25 cellular contexts compared by ENCODE assay signal in the genomic region with DNA sequence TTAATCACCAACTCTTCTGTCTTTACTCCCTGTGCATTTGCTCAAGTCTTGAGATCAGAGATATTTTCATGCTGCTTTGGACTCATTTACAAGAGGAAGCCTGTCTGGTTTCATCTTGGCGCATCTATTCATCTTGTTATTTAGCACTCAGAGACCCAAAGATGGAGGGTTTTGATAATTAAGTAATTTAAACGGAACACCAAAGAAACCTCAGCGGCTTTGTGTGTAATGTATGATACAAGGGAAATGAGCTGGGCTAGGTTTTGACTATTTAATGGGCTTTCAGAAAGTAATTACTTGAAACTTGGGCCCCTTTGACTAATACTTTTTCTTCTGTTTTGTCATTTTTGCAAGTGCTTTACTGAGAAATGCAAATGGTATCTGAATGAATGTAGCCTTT.
DNase-seq lines count a peak whose midpoint lies in the region; ATAC-seq and TF ChIP-seq lines count a peak whose summit lies in the region.
"Had no signal": no experiment of that assay in that cellular context is flagged by ENCODE, and none has a peak within 500 bp of the region (broad histone marks: within the 10 kb centered on the region; RNA-seq: fewer than 3 reads in every experiment).

No MANE protein-coding gene starts in this region.

- TF ChIP-seq POLR2A in vagina (IDR thresholded peaks at IDR 0.05) (no peak), tibial nerve (IDR thresholded peaks at IDR 0.05) (no peak)

- H3K9me3 Mint-ChIP-seq in activated naive CD4-positive, alpha-beta T cell treated with anti-CD3 and anti-CD28 coated beads for 36 hours, result no peaks in the 10 kb centered on the region
- H3K9me3 Mint-ChIP-seq in activated CD4-positive, alpha-beta memory T cell treated with anti-CD3 and anti-CD28 coated beads for 36 hours, result no peaks in the 10 kb centered on the region
- no peaks in the 10 kb centered on the region for H3K9me3 Mint-ChIP-seq in central memory CD8-positive, alpha-beta T cell
- H3K9me3 Mint-ChIP-seq: mesothelial cell of epicardium, naive B cell had no signal

- H3K9me3 ChIP-seq in vagina (no peaks in the 10 kb centered on the region), tibial nerve (no peaks in the 10 kb centered on the region)

- CTCF ChIA-PET in activated naive CD4-positive, alpha-beta T cell treated with anti-CD3 and anti-CD28 coated beads for 36 hours (lab: Charles Lee), result interaction anchor here (0.9 kb wide), 1 partner anchor 38 kb away, joined by 3 read pairs; no protein-coding TSS in a partner anchor
- CTCF ChIA-PET in activated CD4-positive, alpha-beta memory T cell treated with anti-CD3 and anti-CD28 coated beads for 36 hours (lab: Charles Lee), result interaction anchor here (1.7 to 3.1 kb wide), 4 partner anchors 63 to 315 kb away, joined by 3 to 14 read pairs (median 4); no protein-coding TSS in a partner anchor

- TF ChIP-seq CTCF in GM12865 (IDR thresholded peaks at IDR 0.05; ENCODE audit: insufficient read depth, low read depth, low read length, missing control alignments) (no peak), vagina (IDR thresholded peaks at IDR 0.05) (no peak), tibial nerve (IDR thresholded peaks at IDR 0.05) (no peak)

- H3K4me3 ChIP-seq in GM12865 (ENCODE audit: low read depth, low read length), result no peak overlapping the region
- H3K4me3 ChIP-seq in vagina, result no peak overlapping the region
- H3K4me3 ChIP-seq in tibial nerve, result no peak overlapping the region
- H3K4me3 ChIP-seq: coronary artery had no signal

- POLR2A ChIA-PET in activated CD4-positive, alpha-beta memory T cell treated with anti-CD3 and anti-CD28 coated beads for 36 hours (lab: Charles Lee), result interaction anchor here (1.0 to 1.5 kb wide), 2 partner anchors 22 to 321 kb away, joined by 3 to 4 read pairs; no protein-coding TSS in a partner anchor

- 61 to 71% methylated on average over 3 of the region's 3 CpGs for WGBS in tibial nerve, 2 donors

- intact Hi-C loops in activated naive CD4-positive, alpha-beta T cell treated with anti-CD3 and anti-CD28 coated beads for 36 hours (cut with micrococcal nuclease), result loop anchor here (1.0 to 5.0 kb wide), 5 partner anchors 12 to 967 kb away; no protein-coding TSS in a partner anchor
- intact Hi-C loops in activated CD4-positive, alpha-beta memory T cell treated with anti-CD3 and anti-CD28 coated beads for 36 hours (cut with micrococcal nuclease), result loop anchor here (1.0 to 5.0 kb wide), 6 partner anchors 39 to 662 kb away; no protein-coding TSS in a partner anchor
- intact Hi-C loops in vagina (cut with DNase I), result no loop called here

- no peak overlapping the region for H3K27ac ChIP-seq in vagina
- no peak overlapping the region for H3K27ac ChIP-seq in tibial nerve
- H3K27ac ChIP-seq: coronary artery, KMS-11 had no signal

- TF ChIP-seq EP300 in tibial nerve (IDR thresholded peaks at IDR 0.05), result no peak

- peak overlapping the region; percentile 46 for H3K27ac Mint-ChIP-seq in activated naive CD4-positive, alpha-beta T cell treated with anti-CD3 and anti-CD28 coated beads for 36 hours
- peak overlapping the region; percentile 68 for H3K27ac Mint-ChIP-seq in activated CD4-positive, alpha-beta memory T cell treated with anti-CD3 and anti-CD28 coated beads for 36 hours
- peak overlapping the region; percentile 61 for H3K27ac Mint-ChIP-seq in central memory CD8-positive, alpha-beta T cell (ENCODE audit: low read depth)
- H3K27ac Mint-ChIP-seq: mesothelial cell of epicardium had no signal

- peaks cover 23% of the 10 kb centered on the region for H3K4me1 Mint-ChIP-seq in activated naive CD4-positive, alpha-beta T cell treated with anti-CD3 and anti-CD28 coated beads for 36 hours (ENCODE audit: low read depth)
- peaks cover 43% of the 10 kb centered on the region for H3K4me1 Mint-ChIP-seq in activated CD4-positive, alpha-beta memory T cell treated with anti-CD3 and anti-CD28 coated beads for 36 hours (ENCODE audit: low read depth)
- peaks cover 53% of the 10 kb centered on the region for H3K4me1 Mint-ChIP-seq in central memory CD8-positive, alpha-beta T cell
- H3K4me1 Mint-ChIP-seq: naive B cell had no signal

- H3K4me3 Mint-ChIP-seq in activated naive CD4-positive, alpha-beta T cell treated with anti-CD3 and anti-CD28 coated beads for 36 hours, result no peak overlapping the region
- H3K4me3 Mint-ChIP-seq in activated CD4-positive, alpha-beta memory T cell treated with anti-CD3 and anti-CD28 coated beads for 36 hours, result no peak overlapping the region
- H3K4me3 Mint-ChIP-seq in central memory CD8-positive, alpha-beta T cell, result no peak overlapping the region
- H3K4me3 Mint-ChIP-seq: mesothelial cell of epicardium had no signal

- H3K4me1 ChIP-seq in vagina, result no peaks in the 10 kb centered on the region
- no peaks in the 10 kb centered on the region for H3K4me1 ChIP-seq in tibial nerve

- H3K27me3 Mint-ChIP-seq in activated naive CD4-positive, alpha-beta T cell treated with anti-CD3 and anti-CD28 coated beads for 36 hours (ENCODE audit: low read depth), result no peaks in the 10 kb centered on the region
- H3K27me3 Mint-ChIP-seq in activated CD4-positive, alpha-beta memory T cell treated with anti-CD3 and anti-CD28 coated beads for 36 hours, result no peaks in the 10 kb centered on the region
- no peaks in the 10 kb centered on the region for H3K27me3 Mint-ChIP-seq in central memory CD8-positive, alpha-beta T cell
- H3K27me3 Mint-ChIP-seq: naive B cell had no signal

- ATAC-seq in central memory CD8-positive, alpha-beta T cell (replicated peaks; ENCODE audit: extremely low read depth, poor library complexity, severe bottlenecking), result no peak
- ATAC-seq: esophagus mucosa had no signal

- DNase-seq in activated naive CD4-positive, alpha-beta T cell treated with anti-CD3 and anti-CD28 coated beads for 36 hours, result peak; percentile 13
- DNase-seq in activated naive CD4-positive, alpha-beta T cell (lab: John Stamatoyannopoulos, UW), result no peak
- DNase-seq in GM12865 (ENCODE audit: low read depth), result peak; percentile 5
- no peak for DNase-seq in activated CD4-positive, alpha-beta memory T cell treated with anti-CD3 and anti-CD28 coated beads for 36 hours
- no peak for DNase-seq in central memory CD8-positive, alpha-beta T cell (ENCODE audit: low spot score in 2 of 2)
- DNase-seq in vagina (ENCODE audit: extremely low spot score in 2 of 2), result no peak
- no peak for DNase-seq in NCI-H1048 (lab: John Stamatoyannopoulos, UW)
- no peak for DNase-seq in tibial nerve (ENCODE audit: low spot score in 2 of 2)
- DNase-seq: activated gamma-delta T cell treated with Interleukin-2 at 50 U/mL for 16 hours, aorta, COR-L47, DMS79, foreskin fibroblast, head of caudate nucleus, naive B cell, NCI-H1436, NCI-H345, NCI-H748 treated with DMSO at 0.1 percent for 48 hours, nucleus accumbens, SIG-M5, substantia nigra had no signal

- H3K27me3 ChIP-seq in vagina, result no peaks in the 10 kb centered on the region
- H3K27me3 ChIP-seq in tibial nerve, result no peaks in the 10 kb centered on the region

- H3K36me3 ChIP-seq in vagina (no peaks in the 10 kb centered on the region), tibial nerve (no peaks in the 10 kb centered on the region)

- H3K36me3 Mint-ChIP-seq in activated naive CD4-positive, alpha-beta T cell treated with anti-CD3 and anti-CD28 coated beads for 36 hours (ENCODE audit: low read depth), result peaks cover 30% of the 10 kb centered on the region
- peaks cover 34% of the 10 kb centered on the region for H3K36me3 Mint-ChIP-seq in activated CD4-positive, alpha-beta memory T cell treated with anti-CD3 and anti-CD28 coated beads for 36 hours
- H3K36me3 Mint-ChIP-seq in central memory CD8-positive, alpha-beta T cell (ENCODE audit: insufficient read depth), result peaks cover 51% of the 10 kb centered on the region
- H3K36me3 Mint-ChIP-seq: mesothelial cell of epicardium had no signal

Comparison
In these comparisons a context has a peak if more than half of its experiments do, and no peak if none do; other contexts are left out.
1. DNase-seq: peak in activated naive CD4-positive, alpha-beta T cell treated with anti-CD3 and anti-CD28 coated beads for 36 hours (single experiment) and GM12865 (single experiment); none in activated naive CD4-positive, alpha-beta T cell (0 of 4), activated CD4-positive, alpha-beta memory T cell treated with anti-CD3 and anti-CD28 coated beads for 36 hours (single experiment), central memory CD8-positive, alpha-beta T cell (0 of 2), vagina (0 of 2), NCI-H1048 (single experiment) and tibial nerve (0 of 2).
2. Peak in every context shown above with its lines, with median percentiles within 50 percentile points of each other: H3K27ac Mint-ChIP-seq.